Comparison of ENCODE assay signal across 12 cellular contexts in genomic region chr21:37455504-37455911, GRCh38.
DNase-seq lines count a peak whose midpoint lies in the region; ATAC-seq and TF ChIP-seq lines count a peak whose summit lies in the region.
"Had no signal": no experiment of that assay in that cellular context is flagged by ENCODE, and none has a peak within 500 bp of the region (broad histone marks: within the 10 kb centered on the region; RNA-seq: fewer than 3 reads in every experiment).

No MANE protein-coding gene starts in this region.

- H3K27me3 ChIP-seq in BE2C (no peaks in the 10 kb centered on the region), esophagus squamous epithelium (no peaks in the 10 kb centered on the region)

- no peaks in the 10 kb centered on the region for H3K9me3 Mint-ChIP-seq in activated naive CD8-positive, alpha-beta T cell treated with anti-CD3 and anti-CD28 coated beads, Interleukin-2, amount 50 U/mL, for 24 hours
- H3K9me3 Mint-ChIP-seq in mesothelial cell of epicardium, result no peaks in the 10 kb centered on the region

- TF ChIP-seq POLR2A in esophagus squamous epithelium (IDR thresholded peaks at IDR 0.05), result no peak

- H3K4me3 ChIP-seq in BE2C (ENCODE audit: low read depth, low read length), result no peak overlapping the region; the same call in 1 of the 2 replicates
- H3K4me3 ChIP-seq in GM12865 (ENCODE audit: low read depth, low read length), result no peak overlapping the region
- no peak overlapping the region for H3K4me3 ChIP-seq in esophagus squamous epithelium

- H3K9me3 ChIP-seq in BE2C (no peaks in the 10 kb centered on the region), esophagus squamous epithelium (no peaks in the 10 kb centered on the region)

- TF ChIP-seq CTCF in BE2C (IDR thresholded peaks at IDR 0.05; ENCODE audit: low read depth, low read length), result no peak
- no peak for TF ChIP-seq CTCF in GM12865 (IDR thresholded peaks at IDR 0.05; ENCODE audit: insufficient read depth, low read depth, low read length, missing control alignments)
- no peak for TF ChIP-seq CTCF in mesothelial cell of epicardium (IDR thresholded peaks at IDR 0.05; ENCODE audit: unreplicated experiment)
- TF ChIP-seq CTCF in esophagus squamous epithelium (IDR thresholded peaks at IDR 0.05), result no peak

- no peak for ATAC-seq in activated naive CD8-positive, alpha-beta T cell treated with anti-CD3 and anti-CD28 coated beads, Interleukin-2, amount 50 U/mL, for 24 hours
- ATAC-seq in left colon, result no peak

- H3K4me1 Mint-ChIP-seq in activated naive CD8-positive, alpha-beta T cell treated with anti-CD3 and anti-CD28 coated beads, Interleukin-2, amount 50 U/mL, for 24 hours, result peaks cover 87% of the 10 kb centered on the region
- peaks cover 57% of the 10 kb centered on the region for H3K4me1 Mint-ChIP-seq in mesothelial cell of epicardium

- intact Hi-C loops in esophagus squamous epithelium (cut with DNase I), result no loop called here
- intact Hi-C loops in left colon (cut with DNase I, micrococcal nuclease), result no loop called here

- H3K27me3 Mint-ChIP-seq in activated naive CD8-positive, alpha-beta T cell treated with anti-CD3 and anti-CD28 coated beads, Interleukin-2, amount 50 U/mL, for 24 hours, result no peaks in the 10 kb centered on the region
- no peaks in the 10 kb centered on the region for H3K27me3 Mint-ChIP-seq in mesothelial cell of epicardium (ENCODE audit: low read depth)

- no peak overlapping the region for H3K4me3 Mint-ChIP-seq in activated naive CD8-positive, alpha-beta T cell treated with anti-CD3 and anti-CD28 coated beads, Interleukin-2, amount 50 U/mL, for 24 hours
- H3K4me3 Mint-ChIP-seq in mesothelial cell of epicardium, result no peak overlapping the region

- DNase-seq in BE2C (peak; percentile 34), GM12865 (ENCODE audit: low read depth) (peak; percentile 39), mesothelial cell of epicardium (ENCODE audit: low spot score in 2 of 2, unreplicated experiment in 2 of 2) (no peak), NCI-H1436 (lab: John Stamatoyannopoulos, UW) (no peak), esophagus squamous epithelium (lab: John Stamatoyannopoulos, UW) (no peak), inferior parietal cortex (ENCODE audit: extremely low spot score) (no peak), left colon (no peak)
- DNase-seq in activated naive CD8-positive, alpha-beta T cell treated with anti-CD3 and anti-CD28 coated beads, Interleukin-2, amount 50 U/mL, for 24 hours, result no peak
- DNase-seq: DND-41, foreskin melanocyte, NCI-H446 treated with DMSO at 0.1 percent for 48 hours had no signal

- H3K36me3 ChIP-seq in BE2C (peaks cover 5% of the 10 kb centered on the region; the same call in 1 of the 2 replicates), esophagus squamous epithelium (peaks cover 0 to 15% (median 0%) of the 10 kb centered on the region in 3 donors)

- H3K36me3 Mint-ChIP-seq in activated naive CD8-positive, alpha-beta T cell treated with anti-CD3 and anti-CD28 coated beads, Interleukin-2, amount 50 U/mL, for 24 hours (ENCODE audit: low read depth), result peaks cover 10% of the 10 kb centered on the region
- peaks cover 2% of the 10 kb centered on the region for H3K36me3 Mint-ChIP-seq in mesothelial cell of epicardium

- H3K4me1 ChIP-seq in BE2C, result peaks cover 32% of the 10 kb centered on the region
- H3K4me1 ChIP-seq in esophagus squamous epithelium, result peaks cover 9 to 97% (median 54%) of the 10 kb centered on the region in 3 donors

- H3K27ac ChIP-seq in esophagus squamous epithelium, result peak overlapping the region in 2 of 4 donors; percentile 26 to 29
- H3K27ac ChIP-seq: KMS-11 had no signal

- peak overlapping the region; percentile 57 for H3K27ac Mint-ChIP-seq in activated naive CD8-positive, alpha-beta T cell treated with anti-CD3 and anti-CD28 coated beads, Interleukin-2, amount 50 U/mL, for 24 hours
- peak overlapping the region; percentile 11 for H3K27ac Mint-ChIP-seq in mesothelial cell of epicardium

- 49 to 56% methylated on average over 7 of the region's 7 CpGs for WGBS in esophagus squamous epithelium, 2 donors

Comparison
In these comparisons a context has a peak if more than half of its experiments do, and no peak if none do; other contexts are left out.
1. DNase-seq: peak in BE2C (single experiment) and GM12865 (single experiment); none in activated naive CD8-positive, alpha-beta T cell treated with anti-CD3 and anti-CD28 coated beads, Interleukin-2, amount 50 U/mL, for 24 hours (single experiment), mesothelial cell of epicardium (0 of 2), NCI-H1436 (single experiment), esophagus squamous epithelium (single experiment), inferior parietal cortex (single experiment) and left colon (0 of 2).